ENCODE assay signal across 14 cellular contexts in the genomic region with DNA sequence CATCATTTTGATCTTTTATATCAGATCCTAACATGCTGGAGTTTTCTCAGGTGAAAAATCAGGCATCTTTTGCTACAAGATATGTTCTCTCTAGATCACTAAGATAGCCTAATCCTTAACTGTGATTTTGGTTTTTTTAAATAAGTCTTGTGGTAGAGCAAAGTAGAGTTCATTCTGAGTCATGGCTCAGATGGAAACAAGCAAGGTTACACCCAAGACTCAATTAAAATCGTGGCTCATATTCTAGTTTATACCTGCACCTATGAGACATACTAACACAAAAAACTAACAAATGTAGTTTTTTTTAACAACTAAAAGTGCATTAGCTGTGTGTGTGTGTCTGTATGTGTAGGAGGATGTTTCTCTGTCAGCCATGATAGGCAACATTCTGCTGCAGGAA.
"Had no signal": no experiment of that assay in that cellular context is flagged by ENCODE, and none has a peak within 500 bp of the region (broad histone marks: within the 10 kb centered on the region; RNA-seq: fewer than 3 reads in every experiment).

No MANE protein-coding gene starts in this region.

- H3K4me1 ChIP-seq: lower lobe of right lung, parathyroid adenoma, right atrium auricular region, stomach had no signal

- H3K4me3 ChIP-seq: lower lobe of right lung, right atrium auricular region, skin epidermis, stomach, thoracic aorta had no signal

- H3K27ac ChIP-seq: lower lobe of right lung, parathyroid adenoma, right atrium auricular region, skin epidermis, stomach, thoracic aorta had no signal

- H2AFZ ChIP-seq: parathyroid adenoma had no signal

- H3K9me3 ChIP-seq: lower lobe of right lung, right atrium auricular region, stomach, thoracic aorta had no signal

- H3K9ac ChIP-seq: parathyroid adenoma had no signal

- H3K36me3 ChIP-seq: lower lobe of right lung, right atrium auricular region, stomach, thoracic aorta had no signal

- DNase-seq: activated CD4-positive, alpha-beta T cell treated with anti-CD3 and anti-CD28 coated beads, Interleukin-2, amount 50 U/mL, for 48 hours; activated CD4-positive, CD25-positive, alpha-beta regulatory T cell treated with anti-CD3 and anti-CD28 coated beads, Interleukin-2, amount 50 U/mL, for 72 hours; activated CD8-positive, alpha-beta memory T cell treated with anti-CD3 and anti-CD28 coated beads, Interleukin-2, amount 10 ng/mL, durations not matched to agents 7 days and 5 days; activated effector memory CD4-positive, alpha-beta T cell treated with Interleukin-2 at 50 U/mL for 16 hours; activated T-cell treated with anti-CD3 and anti-CD28 coated beads, Interleukin-2, amount 50 U/mL, for 24 hours; amygdala; hypothalamus; lower lobe of right lung; naive B cell; stomach had no signal

- H3K79me2 ChIP-seq: parathyroid adenoma had no signal

- ATAC-seq: activated CD8-positive, alpha-beta memory T cell treated with anti-CD3 and anti-CD28 coated beads, Interleukin-2, amount 10 ng/mL, durations not matched to agents 7 days and 5 days; lower lobe of right lung had no signal

- H3K27me3 ChIP-seq: right atrium auricular region, stomach had no signal
